In genomic region chr4:133808151-133808550, GRCh38 we compare ENCODE assay signal across 1 cellular context.
TF ChIP-seq lines count a peak whose summit lies in the region.

No MANE protein-coding gene starts in this region.

TF ChIP-seq in HepG2, 621 proteins besides CTCF, POLR2A, EP300 and RAD21 (continued from another document):
- TF ChIP-seq ZBTB20 (CRISPR knock-in tag; IDR thresholded peaks at IDR 0.05; ENCODE audit: borderline replicate concordance, low read depth) (no peak), ZNF30 (CRISPR knock-in tag; IDR thresholded peaks at IDR 0.05) (no peak), IRX3 (CRISPR knock-in tag; IDR thresholded peaks at IDR 0.05; ENCODE audit: borderline replicate concordance, low read depth) (no peak), ZNF431 (CRISPR knock-in tag; IDR thresholded peaks at IDR 0.05; ENCODE audit: borderline replicate concordance, low read depth) (no peak), POGZ (CRISPR knock-in tag; IDR thresholded peaks at IDR 0.05) (no peak), MXD3 (CRISPR knock-in tag; IDR thresholded peaks at IDR 0.05) (no peak), ZNF33B (CRISPR knock-in tag; IDR thresholded peaks at IDR 0.05) (no peak), TEAD2 (CRISPR knock-in tag; IDR thresholded peaks at IDR 0.05) (no peak), CEBPB (IDR thresholded peaks at IDR 0.05; ENCODE audit: borderline replicate concordance, low read depth, low read length) (no peak), ZFP91 (CRISPR knock-in tag; IDR thresholded peaks at IDR 0.05; ENCODE audit: borderline replicate concordance) (no peak), SRF (IDR thresholded peaks at IDR 0.05; ENCODE audit: low read depth, low read length) (no peak), ZNF7 (CRISPR knock-in tag; IDR thresholded peaks at IDR 0.05) (no peak), ZNF18 (CRISPR knock-in tag; IDR thresholded peaks at IDR 0.05; ENCODE audit: insufficient replicate concordance) (no peak), CAMTA2 (CRISPR knock-in tag; IDR thresholded peaks at IDR 0.05; ENCODE audit: borderline replicate concordance) (no peak), FIP1L1 (IDR thresholded peaks at IDR 0.05; ENCODE audit: borderline replicate concordance, insufficient read depth, low read depth, low read length) (no peak), KLF16 (CRISPR knock-in tag; IDR thresholded peaks at IDR 0.05) (no peak)
